ENCODE assay signal across 11 cellular contexts in genomic region chr3:128094295-128095151, GRCh38. TPM values are rescaled to one million over a fixed set of nuclear protein-coding genes. Genes with fewer than 3 reads are reported as not detected.
DNase-seq lines count a peak whose midpoint lies in the region; ATAC-seq, FAIRE-seq and TF ChIP-seq lines count a peak whose summit lies in the region.
"Had no signal": no experiment of that assay in that cellular context is flagged by ENCODE, and none has a peak within 500 bp of the region (broad histone marks: within the 10 kb centered on the region; RNA-seq: fewer than 3 reads in every experiment).

No MANE protein-coding gene starts in this region.

- no peak overlapping the region for H3K9ac ChIP-seq in PC-3 (ENCODE audit: low read length)
- H3K9ac ChIP-seq: neural progenitor cell had no signal

- peaks cover 14% of the 10 kb centered on the region for H3K4me1 Mint-ChIP-seq in activated naive CD4-positive, alpha-beta T cell treated with anti-CD3 and anti-CD28 coated beads, Interleukin-2, amount 10 ng/mL, durations not matched to agents 7 days and 5 days
- H3K4me1 Mint-ChIP-seq: neural progenitor cell had no signal

- no peak overlapping the region for H3K27ac ChIP-seq in PC-3 (ENCODE audit: low read length)
- H3K27ac ChIP-seq: neural progenitor cell had no signal

- intact Hi-C loops in PC-3 (cut with micrococcal nuclease) (loop anchor here (1.0 to 5.0 kb wide), 3 partner anchors 18 to 403 kb away; no protein-coding TSS in a partner anchor), sciatic nerve (cut with DNase I) (loop anchor here (10.0 kb wide), 1 partner anchor 510 kb away; no protein-coding TSS in a partner anchor)

- no TSS peak for BruUV-seq in PC-3 (replicated peaks; lab: Mats Ljungman, UMichigan)

- no peak for DNase-seq in activated naive CD4-positive, alpha-beta T cell treated with anti-CD3 and anti-CD28 coated beads, Interleukin-2, amount 10 ng/mL, durations not matched to agents 7 days and 5 days
- DNase-seq in activated naive CD4-positive, alpha-beta T cell (lab: John Stamatoyannopoulos, UW) = no peak
- DNase-seq in PC-3 (no peak), bronchial epithelial cell (ENCODE audit: low read depth) (peak; percentile 63), sciatic nerve (ENCODE audit: low spot score) (no peak)
- no peak for DNase-seq in stimulated activated CD8-positive, alpha-beta memory T cell treated with anti-CD3 and anti-CD28 coated beads, Interleukin-4, amount 100 ng/mL, for 48 hours

- H3K4me3 Mint-ChIP-seq in activated naive CD4-positive, alpha-beta T cell treated with anti-CD3 and anti-CD28 coated beads, Interleukin-2, amount 10 ng/mL, durations not matched to agents 7 days and 5 days = no peak overlapping the region
- H3K4me3 Mint-ChIP-seq: neural progenitor cell had no signal

- FAIRE-seq in bronchial epithelial cell (lab: Jason Lieb, UNC) = no peak
- FAIRE-seq: frontal cortex, G401.6 had no signal

- H2AFZ ChIP-seq in PC-3 (ENCODE audit: low read length) = no peak overlapping the region
- H2AFZ ChIP-seq: neural progenitor cell had no signal

- no peaks in the 10 kb centered on the region for H3F3A ChIP-seq in PC-3 (ENCODE audit: low read length, unreplicated experiment)

- no peaks in the 10 kb centered on the region for H3K79me2 ChIP-seq in PC-3 (ENCODE audit: low read length)

- CTCF ChIA-PET in activated naive CD4-positive, alpha-beta T cell treated with anti-CD3 and anti-CD28 coated beads, Interleukin-2, amount 10 ng/mL, durations not matched to agents 7 days and 5 days (lab: Charles Lee) = interaction anchor here (0.9 to 9.0 kb wide), 22 partner anchors 11 to 515 kb away, joined by 3 to 109 read pairs (median 4); partner anchors contain the start of gene RUVBL1
- CTCF ChIA-PET in PC-3 (lab: Charles Lee) = interaction anchor here (1.3 kb wide), 1 partner anchor 39 kb away, joined by 10 read pairs; no protein-coding TSS in a partner anchor

- H3K36me3 Mint-ChIP-seq in activated naive CD4-positive, alpha-beta T cell treated with anti-CD3 and anti-CD28 coated beads, Interleukin-2, amount 10 ng/mL, durations not matched to agents 7 days and 5 days = peaks cover 40% of the 10 kb centered on the region

- H3K4me3 ChIP-seq in PC-3 (ENCODE audit: low read length) = no peak overlapping the region
- H3K4me3 ChIP-seq in bronchial epithelial cell (ENCODE audit: low read depth, low read length) = no peak overlapping the region
- H3K4me3 ChIP-seq: neural progenitor cell had no signal

- ATAC-seq in PC-3 = peak; percentile 58
- peak; percentile 31 for ATAC-seq in sciatic nerve
- no peak for ATAC-seq in HG02884 (IDR thresholded peaks at IDR 0.05; ENCODE audit: unreplicated experiment)
- ATAC-seq in HG02571 (IDR thresholded peaks at IDR 0.05; ENCODE audit: unreplicated experiment) = no peak

- no peaks in the 10 kb centered on the region for H4K20me1 ChIP-seq in PC-3 (ENCODE audit: low read length)

- no peaks in the 10 kb centered on the region for H3K9me3 Mint-ChIP-seq in activated naive CD4-positive, alpha-beta T cell treated with anti-CD3 and anti-CD28 coated beads, Interleukin-2, amount 10 ng/mL, durations not matched to agents 7 days and 5 days
- H3K9me3 Mint-ChIP-seq: neural progenitor cell had no signal

- no peaks in the 10 kb centered on the region for H3K9me3 ChIP-seq in PC-3 (ENCODE audit: low read length)

- no peaks in the 10 kb centered on the region for H3K9me2 ChIP-seq in PC-3 (replicated peaks; ENCODE audit: low read length)

- POLR2A ChIA-PET in PC-3 (lab: Charles Lee; ENCODE audit: unreplicated experiment) = no interaction called here

- no peak overlapping the region for H3K4me2 ChIP-seq in PC-3 (ENCODE audit: low read length)
- H3K4me2 ChIP-seq: neural progenitor cell had no signal

- TF ChIP-seq CTCF in PC-3 (conservative IDR thresholded peaks at IDR 0.05; ENCODE audit: low read depth, low read length) (no peak), bronchial epithelial cell (IDR thresholded peaks at IDR 0.05; ENCODE audit: insufficient read depth, low read length, severe bottlenecking) (no peak)

- H3K27me3 Mint-ChIP-seq in activated naive CD4-positive, alpha-beta T cell treated with anti-CD3 and anti-CD28 coated beads, Interleukin-2, amount 10 ng/mL, durations not matched to agents 7 days and 5 days = no peaks in the 10 kb centered on the region

- H3K27me3 ChIP-seq in PC-3 (ENCODE audit: low read length) (no peaks in the 10 kb centered on the region), bronchial epithelial cell (ENCODE audit: control insufficient read depth, insufficient read depth, low read length) (no peaks in the 10 kb centered on the region)
- H3K27me3 ChIP-seq: neural progenitor cell had no signal

- H3K4me1 ChIP-seq in PC-3 (ENCODE audit: insufficient read depth, low read length) = peaks cover 6% of the 10 kb centered on the region

- peaks cover 8% of the 10 kb centered on the region; the same call in 1 of the 2 replicates for H3K36me3 ChIP-seq in PC-3 (ENCODE audit: low read depth, low read length)
- peaks cover 16% of the 10 kb centered on the region for H3K36me3 ChIP-seq in bronchial epithelial cell (ENCODE audit: control insufficient read depth, insufficient read depth, low read length)
- H3K36me3 ChIP-seq: neural progenitor cell had no signal

- peak overlapping the region; percentile 65 for H3K27ac Mint-ChIP-seq in activated naive CD4-positive, alpha-beta T cell treated with anti-CD3 and anti-CD28 coated beads, Interleukin-2, amount 10 ng/mL, durations not matched to agents 7 days and 5 days
- H3K27ac Mint-ChIP-seq: neural progenitor cell had no signal

RNA-seq across cellular contexts. Expression of gene RUVBL1, which starts 29.1 kb away (rescaled TPM):
- total RNA-seq in PC-3 (2014; rRNA removed) (94.9 and 114 TPM in 2 replicates), bronchial epithelial cell (47.6 and 60.8 TPM in 2 replicates), sciatic nerve (26.7 TPM)

RNA-seq across cellular contexts. Expression of gene SEC61A1, which starts 42.3 kb away (rescaled TPM):
- 182 and 184 TPM in 2 replicates for total RNA-seq in PC-3 (2014; rRNA removed)
- total RNA-seq in bronchial epithelial cell = 202 and 256 TPM in 2 replicates
- total RNA-seq in sciatic nerve = 124 TPM

RNA-seq across cellular contexts. Expression of gene EEFSEC, which starts 58.8 kb away (rescaled TPM):
- total RNA-seq in PC-3 (2014; rRNA removed) = 9.6 and 11.6 TPM in 2 replicates
- total RNA-seq in bronchial epithelial cell = 3.7 and 4.2 TPM in 2 replicates
- 14.8 TPM for total RNA-seq in sciatic nerve

Comparison
In these comparisons a context has a peak if more than half of its experiments do, and no peak if none do; other contexts are left out.
1. ATAC-seq: peak in PC-3 (single experiment) and sciatic nerve (single experiment); none in HG02884 (single experiment) and HG02571 (single experiment).